ENCODE assay signal across 9 cellular contexts in the genomic region with DNA sequence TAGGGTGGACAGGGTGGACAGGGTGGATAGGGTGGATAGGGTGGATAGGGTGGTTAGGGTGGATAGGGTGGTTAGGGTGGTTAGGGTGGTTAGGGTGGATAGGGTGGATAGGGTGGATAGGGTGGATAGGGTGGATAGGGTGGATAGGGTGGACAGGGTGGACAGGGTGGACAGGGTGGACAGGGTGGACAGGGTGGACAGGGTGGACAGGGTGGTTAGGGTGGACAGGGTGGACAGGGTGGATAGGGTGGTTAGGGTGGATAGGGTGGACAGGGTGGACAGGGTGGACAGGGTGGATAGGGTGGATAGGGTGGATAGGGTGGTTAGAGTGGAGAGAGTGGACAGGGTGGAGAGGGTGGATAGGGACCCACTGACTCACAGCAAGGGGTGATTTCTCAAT. TPM values are rescaled to one million over a fixed set of nuclear protein-coding genes. Genes with fewer than 3 reads are reported as not detected.
A peak's percentile ranks its signal among the peaks of the same experiment; 100 is the strongest.
DNase-seq lines count a peak whose midpoint lies in the region; ATAC-seq, FAIRE-seq and TF ChIP-seq lines count a peak whose summit lies in the region.
"Not testable (repeated sequence)": the region's sequence is repeated elsewhere in the genome, so short reads cannot be mapped to it uniquely, and the experiment has no call there.
"Had no signal": no experiment of that assay in that cellular context is flagged by ENCODE, and none has a peak within 500 bp of the region (broad histone marks: within the 10 kb centered on the region; RNA-seq: fewer than 3 reads in every experiment).

No MANE protein-coding gene starts in this region.

- not testable (repeated sequence) for H3K36me3 ChIP-seq in H7 (replicated peaks; ENCODE audit: control insufficient read depth, insufficient read depth, low read length); astrocyte (ENCODE audit: insufficient read depth, low read length); pancreas; spleen
- peaks cover 0 to 12% (median 4%) of the 10 kb centered on the region in 4 experiments; a peak in 3 of 8 replicates for H3K36me3 ChIP-seq in H1 (ENCODE audit: control insufficient read depth in 2 of 4, insufficient read depth in 4 of 4, low read length in 3 of 4)

- not testable (repeated sequence) for H2AFZ ChIP-seq in astrocyte (ENCODE audit: low read depth, low read length); H1 (ENCODE audit: low read length)

- not testable (repeated sequence) for H2BK15ac ChIP-seq in H1 (ENCODE audit: low read length)

- H2BK5ac ChIP-seq in H1 (ENCODE audit: low read depth, low read length), result not testable (repeated sequence)

- H2BK20ac ChIP-seq in H1 (ENCODE audit: low read length), result not testable (repeated sequence)

- not testable (repeated sequence) for TF ChIP-seq POLR2A in GM12892 (IDR thresholded peaks at IDR 0.05; ENCODE audit: low read depth, low read length); H1 (IDR thresholded peaks at IDR 0.05; ENCODE audit: control extremely low read depth in 1 of 2, low read depth in 2 of 2, low read length in 2 of 2); spleen (IDR thresholded peaks at IDR 0.05)

- CTCF ChIA-PET in H1 (lab: Charles Lee; ENCODE audit: partially characterized antibody), result interaction anchor here (4.5 kb wide), 1 partner anchor 10 kb away, joined by 37 read pairs; no protein-coding TSS in a partner anchor

- not testable (repeated sequence) for H3K9me3 ChIP-seq in astrocyte (ENCODE audit: insufficient read depth, low read depth, low read length); H1 (ENCODE audit: insufficient read depth in 2 of 2, low read depth in 1 of 2, low read length in 1 of 2); pancreas; spleen

- not testable (repeated sequence) for H4K8ac ChIP-seq in H1 (ENCODE audit: extremely low read depth, insufficient read depth, low read length)

- not testable (repeated sequence) for H3K27me3 ChIP-seq in H7 (ENCODE audit: control insufficient read depth, insufficient read depth, low read length); astrocyte (ENCODE audit: insufficient read depth, low read length); H1 (replicated peaks in 1 of 4; ENCODE audit: control insufficient read depth in 3 of 4, extremely low read depth in 1 of 4, insufficient read depth in 3 of 4, low read length in 3 of 4); pancreas; spleen (replicated peaks in 1 of 7)

- TF ChIP-seq CTCF in astrocyte (IDR thresholded peaks at IDR 0.05; ENCODE audit: insufficient read depth, low read depth, low read length); H1 (IDR thresholded peaks at IDR 0.05; ENCODE audit: control extremely low read depth in 1 of 3, insufficient read depth in 1 of 3, low read depth in 1 of 3, low read length in 3 of 3); fibroblast of villous mesenchyme (IDR thresholded peaks at IDR 0.05; ENCODE audit: insufficient read depth, low read depth, low read length); pancreas (IDR thresholded peaks at IDR 0.05); spleen (IDR thresholded peaks at IDR 0.05 in 8 of 11, conservative IDR thresholded peaks at IDR 0.05 in 3 of 11): not testable (repeated sequence)

- H3K79me2 ChIP-seq in astrocyte (ENCODE audit: insufficient read depth, low read length); H1 (ENCODE audit: control insufficient read depth in 1 of 2, insufficient read depth in 2 of 2, low read length in 2 of 2): not testable (repeated sequence)

- FAIRE-seq in GM12892 (lab: Jason Lieb, UNC), result peak; percentile 99
- FAIRE-seq in astrocyte (lab: Jason Lieb, UNC), result peak; percentile 72
- FAIRE-seq in H1 (lab: Jason Lieb, UNC), result not testable (repeated sequence)
- FAIRE-seq in pancreas (lab: Jason Lieb, UNC), result peak; percentile 98

- not testable (repeated sequence) for TF ChIP-seq RAD21 in H1 (IDR thresholded peaks at IDR 0.05 in 1 of 2, conservative IDR thresholded peaks at IDR 0.05 in 1 of 2; ENCODE audit: low read depth in 2 of 2, low read length in 2 of 2)

- H3K14ac ChIP-seq in H1 (ENCODE audit: insufficient read length), result not testable (repeated sequence)

- not testable (repeated sequence) for H3K18ac ChIP-seq in H1 (ENCODE audit: extremely low read depth, low read length)

- H3K27ac Mint-ChIP-seq in astrocyte (ENCODE audit: unreplicated experiment), result not testable (repeated sequence)

- TF ChIP-seq EP300 in H1 (IDR thresholded peaks at IDR 0.05; ENCODE audit: borderline replicate concordance in 1 of 2, low read depth in 2 of 2, low read length in 2 of 2), result not testable (repeated sequence)

- H4K91ac ChIP-seq in H1 (replicated peaks; ENCODE audit: insufficient read length, low read length), result not testable (repeated sequence)

- H4K5ac ChIP-seq in H1 (ENCODE audit: insufficient read length, low read depth, low read length), result not testable (repeated sequence)

- H3K27me3 Mint-ChIP-seq in astrocyte (ENCODE audit: low read depth, unreplicated experiment), result not testable (repeated sequence)

- not testable (repeated sequence) for H3K23me2 ChIP-seq in H1 (ENCODE audit: low read depth, low read length)

- H3K4ac ChIP-seq in H1 (replicated peaks; ENCODE audit: insufficient read length, low read depth, low read length), result not testable (repeated sequence)

- H3K4me2 ChIP-seq in astrocyte (ENCODE audit: low read length); H1 (ENCODE audit: insufficient read depth in 1 of 2, low read depth in 2 of 2, low read length in 2 of 2): not testable (repeated sequence)

- not testable (repeated sequence) for H3K9me3 Mint-ChIP-seq in astrocyte (ENCODE audit: unreplicated experiment)

- H3K56ac ChIP-seq in H1 (replicated peaks; ENCODE audit: insufficient read length, low read depth, low read length), result peak overlapping the region; percentile 64

- H3K4me3 Mint-ChIP-seq in astrocyte (ENCODE audit: unreplicated experiment), result not testable (repeated sequence)

- POLR2A ChIA-PET in H1 (lab: Charles Lee; ENCODE audit: partially characterized antibody), result interaction anchor here (1.4 kb wide), 1 partner anchor 18 kb away, joined by 3 read pairs; no protein-coding TSS in a partner anchor

- peaks cover 16% of the 10 kb centered on the region for H3K36me3 Mint-ChIP-seq in astrocyte (ENCODE audit: low read depth, unreplicated experiment)

- not testable (repeated sequence) for H3K79me1 ChIP-seq in H1 (ENCODE audit: low read depth, low read length)

- H3K4me1 Mint-ChIP-seq in astrocyte (ENCODE audit: low read depth, unreplicated experiment), result not testable (repeated sequence)

- intact Hi-C loops in pancreas (cut with DNase I); spleen (cut with DNase I; ENCODE audit: low total_unique reads): not testable (repeated sequence)

- H2BK120ac ChIP-seq in H1 (replicated peaks; ENCODE audit: low read depth, low read length), result not testable (repeated sequence)

- not testable (repeated sequence) for ATAC-seq in pancreas

- not testable (repeated sequence) for H3K23ac ChIP-seq in H1 (ENCODE audit: insufficient read length)

- not testable (repeated sequence) for DNase-seq in GM12892 (ENCODE audit: insufficient read length); astrocyte (ENCODE audit: low read depth); H1 (ENCODE audit: low read depth in 1 of 2, low spot score in 2 of 2); pancreas
- DNase-seq in H7, result peak; percentile 13
- DNase-seq in fibroblast of villous mesenchyme (ENCODE audit: low read depth), result peak; percentile 17
- peak; percentile 51 for DNase-seq in spleen

- H2BK12ac ChIP-seq in H1 (ENCODE audit: low read depth, low read length), result not testable (repeated sequence)

- H3K4me3 ChIP-seq in H7 (ENCODE audit: insufficient read depth, low read depth, low read length); astrocyte (ENCODE audit: insufficient read depth, low read depth, low read length); H1 (ENCODE audit: extremely low read depth in 1 of 4, insufficient read depth in 2 of 4, low read depth in 3 of 4, low read length in 4 of 4); fibroblast of villous mesenchyme (ENCODE audit: low read depth, low read length); pancreas; spleen: not testable (repeated sequence)

- not testable (repeated sequence) for H2AK5ac ChIP-seq in H1 (ENCODE audit: low read depth, low read length)

- H3K4me1 ChIP-seq in astrocyte (ENCODE audit: insufficient read depth, low read length); H1 (replicated peaks in 1 of 4; ENCODE audit: control insufficient read depth in 3 of 4, insufficient read depth in 4 of 4, low read length in 3 of 4); pancreas; spleen: not testable (repeated sequence)

- H3K27ac ChIP-seq in astrocyte (ENCODE audit: low read depth, low read length); H1 (ENCODE audit: low read depth, low read length); pancreas; spleen: not testable (repeated sequence)

- not testable (repeated sequence) for H3K9ac ChIP-seq in astrocyte (ENCODE audit: low read length); H1 (replicated peaks in 1 of 4; ENCODE audit: extremely low read depth in 1 of 4, low read depth in 3 of 4, low read length in 3 of 4)

- not testable (repeated sequence) for H4K20me1 ChIP-seq in astrocyte (ENCODE audit: insufficient read depth, low read length); H1 (replicated peaks in 1 of 2; ENCODE audit: control insufficient read depth in 1 of 2, insufficient read depth in 2 of 2, low read length in 2 of 2)

RNA-seq across cellular contexts. Expression of gene SERINC2, which starts 18.9 kb away (rescaled TPM):
- polyA plus RNA-seq in GM12892 (2012; ENCODE audit: missing spikeins), result 0.17 TPM
- 39.2 and 40.0 TPM in 2 replicates for total RNA-seq in H7 (2014; rRNA removed; shearing (Covaris generic))
- 29.4 and 30.4 TPM in 2 replicates for total RNA-seq in astrocyte
- 30.8 and 31.4 TPM in 2 replicates for total RNA-seq in H1 (2021; fragmentation: NEBNext Ultra II Directional; extraction: Animal tissue kit (Norgen Biotek cat#: 25700))
- 60.0 and 97.0 TPM in 2 replicates for polyA plus RNA-seq in H1 (2011; rRNA removed)
- 36.3 TPM for polyA plus RNA-seq in H1 (2011; cell fraction: cytosol; rRNA removed)
- polyA plus RNA-seq in H1 (2011; cell fraction: nucleus; rRNA removed), result 49.8 TPM
- 18.5 to 44.5 TPM (median 39.0 TPM) in 4 replicates for polyA plus RNA-seq in H1 (2012, experiment 1 of 2)
- 28.2 TPM for polyA plus RNA-seq in H1 (2012, experiment 2 of 2)
- polyA plus RNA-seq in H1 (2013, experiment 1 of 2), result 40.3 TPM
- 43.1 TPM for polyA plus RNA-seq in H1 (2013, experiment 2 of 2)
- polyA minus RNA-seq in H1 (2011; rRNA and poly(A)+ RNA removed), result 16.9 and 18.9 TPM in 2 replicates
- polyA minus RNA-seq in H1 (2011; cell fraction: cytosol; rRNA and poly(A)+ RNA removed), result 25.8 TPM
- polyA minus RNA-seq in H1 (2011; cell fraction: nucleus; rRNA and poly(A)+ RNA removed), result 14.2 TPM
- total RNA-seq in fibroblast of villous mesenchyme, result 13.5 and 21.2 TPM in 2 replicates
- 10 to 100 TPM in 5 of 6 donors, 1 to 10 TPM in 1; 8.8 to 38.9 (median 15.4) TPM for total RNA-seq in pancreas
- 10 to 100 TPM; 29.9 to 36.4 TPM for polyA plus RNA-seq in pancreas
- total RNA-seq in spleen, result 1 to 10 TPM; 1.4 to 8.7 (median 2.8) TPM
- polyA plus RNA-seq in spleen, result 1 to 10 TPM; 1.3 to 4.1 (median 2.4) TPM
- polyA plus RNA-seq: CD8-positive, alpha-beta memory T cell; IgD-negative memory B cell had no signal

RNA-seq across cellular contexts. Expression of gene FABP3, which starts 59.0 kb away (rescaled TPM):
- 8.4 TPM for polyA plus RNA-seq in GM12892 (2012; ENCODE audit: missing spikeins)
- total RNA-seq in H7 (2014; rRNA removed; shearing (Covaris generic)), result 14.4 and 15.6 TPM in 2 replicates
- 13.5 and 20.4 TPM in 2 replicates for total RNA-seq in astrocyte
- 31.4 and 34.8 TPM in 2 replicates for total RNA-seq in H1 (2021; fragmentation: NEBNext Ultra II Directional; extraction: Animal tissue kit (Norgen Biotek cat#: 25700))
- 29.5 and 43.9 TPM in 2 replicates for polyA plus RNA-seq in H1 (2011; rRNA removed)
- 46.1 TPM for polyA plus RNA-seq in H1 (2011; cell fraction: cytosol; rRNA removed)
- polyA plus RNA-seq in H1 (2011; cell fraction: nucleus; rRNA removed), result 32.9 TPM
- 51.7 to 65.2 TPM (median 58.2 TPM) in 4 replicates for polyA plus RNA-seq in H1 (2012, experiment 1 of 2)
- 15.5 TPM for polyA plus RNA-seq in H1 (2012, experiment 2 of 2)
- 20.4 TPM for polyA plus RNA-seq in H1 (2013, experiment 1 of 2)
- polyA plus RNA-seq in H1 (2013, experiment 2 of 2), result 21.3 TPM
- polyA minus RNA-seq in H1 (2011; rRNA and poly(A)+ RNA removed), result 58.1 and 66.4 TPM in 2 replicates
- polyA minus RNA-seq in H1 (2011; cell fraction: cytosol; rRNA and poly(A)+ RNA removed), result 20.0 TPM
- 15.2 TPM for polyA minus RNA-seq in H1 (2011; cell fraction: nucleus; rRNA and poly(A)+ RNA removed)
- 54.8 and 89.9 TPM in 2 replicates for total RNA-seq in fibroblast of villous mesenchyme
- 1 to 10 TPM in 3 of 6 donors, under 1 TPM in 1, not detected in 2; 0.72 to 3.6 (median 1.7) TPM for total RNA-seq in pancreas
- 1 to 10 TPM; 4.6 to 5.4 TPM for polyA plus RNA-seq in pancreas
- 10 to 100 TPM in 6 of 7 donors, 1 to 10 TPM in 1; 4.1 to 57.1 (median 24.7) TPM for total RNA-seq in spleen
- polyA plus RNA-seq in spleen, result 10 to 100 TPM; 14.2 to 50.0 (median 22.2) TPM
- total RNA-seq: CD8-positive, alpha-beta memory T cell had no signal
- polyA plus RNA-seq: CD8-positive, alpha-beta memory T cell; IgD-negative memory B cell had no signal
